ENCODE assay signal across 8 cellular contexts in the genomic region with DNA sequence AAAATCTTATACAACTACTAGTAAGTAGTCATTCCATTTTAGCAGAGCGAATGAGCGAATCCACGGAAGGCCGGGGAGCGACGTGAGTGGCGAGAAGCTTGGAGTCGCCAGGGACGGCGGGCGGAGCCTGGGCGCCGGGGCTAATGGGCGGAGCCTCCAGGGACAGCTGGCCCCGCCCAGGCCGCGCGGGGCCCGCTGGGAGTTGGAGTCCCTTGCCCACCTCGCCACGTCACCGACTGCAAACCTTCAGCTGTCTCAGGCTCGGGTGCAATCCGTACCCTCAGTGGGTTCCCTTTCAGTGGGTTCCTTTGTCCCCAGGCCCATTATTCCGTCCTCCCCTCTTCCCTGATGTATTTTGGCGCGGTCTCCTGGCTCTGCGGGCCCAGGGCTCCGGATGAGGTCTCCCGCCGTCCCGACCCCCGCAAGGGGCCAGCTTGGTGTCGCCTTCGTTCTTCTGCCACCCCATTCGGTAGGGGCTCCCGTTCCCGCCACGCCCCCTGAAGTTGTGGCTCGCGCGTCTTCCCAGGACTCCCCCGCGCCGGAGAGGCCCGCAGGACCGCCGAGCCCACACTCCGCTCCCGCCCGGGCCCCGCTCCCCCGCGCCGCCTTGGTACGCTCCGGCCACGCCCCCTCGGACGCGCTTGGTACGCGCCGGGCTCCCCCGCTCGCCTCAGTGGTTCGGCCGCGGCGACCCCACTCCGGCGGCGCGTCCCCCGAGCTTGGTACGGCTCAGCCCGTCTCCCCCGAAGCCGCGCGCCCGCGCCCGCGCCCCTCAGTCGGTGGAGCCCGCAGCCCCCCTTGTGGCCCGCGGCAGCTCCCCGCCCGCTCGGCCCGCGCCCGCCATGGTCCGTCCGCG. TPM values are rescaled to one million over a fixed set of nuclear protein-coding genes. Genes with fewer than 3 reads are reported as not detected.
DNase-seq lines count a peak whose midpoint lies in the region; ATAC-seq and TF ChIP-seq lines count a peak whose summit lies in the region.

Gene PTOV1, plus strand, starts transcription at position 673 of the 856 bp plus-strand sequence.

- DNase-seq in AG09309 (ENCODE audit: low read depth), result peak; percentile 56
- peak; percentile 83 for DNase-seq in NCI-H460 (ENCODE audit: extremely low read depth, low read depth)
- DNase-seq in activated CD4-positive, alpha-beta T cell treated with anti-CD3 and anti-CD28 coated beads for 1 hour, result peak; percentile 81
- DNase-seq in cerebellum (ENCODE audit: low spot score), result peak; percentile 99
- peak; percentile 58 for DNase-seq in kidney glomerular epithelial cell (lab: John Stamatoyannopoulos, UW)
- peak; percentile 85 for DNase-seq in stimulated activated CD4-positive, alpha-beta T cell treated with anti-CD3 and anti-CD28 coated beads, Interleukin-15, amount 100 ng/mL, for 48 hours (ENCODE audit: low read depth in 2 of 2)

- H3K4me3 ChIP-seq in AG09309 (ENCODE audit: control insufficient read depth, low read depth, low read length), result peak within 1 kb of the TSS; percentile 87

- ATAC-seq in GM19043 (IDR thresholded peaks at IDR 0.05; ENCODE audit: low read depth, unreplicated experiment) (peak; percentile 71), HG03378 (IDR thresholded peaks at IDR 0.05; ENCODE audit: unreplicated experiment) (peak; percentile 44)

- no peak for TF ChIP-seq CTCF in AG09309 (IDR thresholded peaks at IDR 0.05; ENCODE audit: control insufficient read depth, insufficient read depth, low read depth, low read length, missing control alignments)

RNA-seq across cellular contexts. Expression of gene PTOV1, which starts in this region (rescaled TPM):
- total RNA-seq in NCI-H460 (2014; rRNA removed; shearing (Covaris generic)), result 24.9 and 25.8 TPM in 2 replicates
- 86.7 and 89.1 TPM in 2 replicates for polyA plus RNA-seq in NCI-H460 (2014; cell fraction: nucleus; rRNA removed)
- 86.3 TPM for total RNA-seq in cerebellum

Comparison
In these comparisons a context has a peak if more than half of its experiments do, and no peak if none do; other contexts are left out.
1. Peak in every context shown above with its lines: DNase-seq, ATAC-seq and H3K4me3 ChIP-seq.